3 cellular contexts compared by ENCODE assay signal in the genomic region with DNA sequence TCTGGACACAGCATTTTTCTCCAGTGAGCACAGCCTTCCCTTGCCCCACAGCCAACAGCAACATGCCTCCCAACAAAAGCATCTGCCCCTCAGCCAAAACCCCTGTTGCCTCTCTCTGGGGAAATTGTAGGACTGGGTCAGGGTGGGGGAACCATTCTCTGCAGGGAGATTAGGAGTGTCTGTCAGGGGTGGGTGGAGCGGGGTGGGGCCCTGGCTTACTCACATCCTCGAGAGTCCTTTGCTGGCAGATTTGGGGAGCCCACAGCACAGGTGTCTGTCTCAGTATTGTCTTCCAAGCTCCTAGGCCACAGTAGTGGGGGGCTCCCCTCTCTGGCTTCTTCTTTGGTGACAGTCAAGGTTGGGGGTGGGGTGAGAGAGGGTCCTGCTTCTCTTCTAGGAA. TPM values are rescaled to one million over a fixed set of nuclear protein-coding genes. Genes with fewer than 3 reads are reported as not detected.
"Had no signal": no experiment of that assay in that cellular context is flagged by ENCODE, and none has a peak within 500 bp of the region (broad histone marks: within the 10 kb centered on the region; RNA-seq: fewer than 3 reads in every experiment).

No MANE protein-coding gene starts in this region.

RNA-seq across cellular contexts. Expression of a gene that starts 28.3 kb away (rescaled TPM):
- total RNA-seq: LHCN-M2, M059J, MCF 10A had no signal
